ENCODE assay signal across 8 cellular contexts in genomic region chrX:153725832-153726285, GRCh38. TPM values are rescaled to one million over a fixed set of nuclear protein-coding genes. Genes with fewer than 3 reads are reported as not detected.
DNase-seq lines count a peak whose midpoint lies in the region; ATAC-seq and TF ChIP-seq lines count a peak whose summit lies in the region.

No MANE protein-coding gene starts in this region.

- H3K9me3 Mint-ChIP-seq in CD8-positive, alpha-beta T cell: no peaks in the 10 kb centered on the region
- H3K9me3 Mint-ChIP-seq in endothelial cell (ENCODE audit: unreplicated experiment): no peaks in the 10 kb centered on the region
- H3K9me3 Mint-ChIP-seq in progenitor cell of endocrine pancreas (ENCODE audit: low read depth): peaks cover 3% of the 10 kb centered on the region

- H3K36me3 ChIP-seq in CD8-positive, alpha-beta T cell (ENCODE audit: insufficient read depth, low read length): no peaks in the 10 kb centered on the region
- H3K36me3 ChIP-seq in Panc1 (ENCODE audit: control insufficient read depth, insufficient read depth, low read length): peaks cover 8% of the 10 kb centered on the region

- no peaks in the 10 kb centered on the region for H3K27me3 Mint-ChIP-seq in CD8-positive, alpha-beta T cell (ENCODE audit: low read depth)
- peaks cover 9% of the 10 kb centered on the region for H3K27me3 Mint-ChIP-seq in endothelial cell (ENCODE audit: unreplicated experiment)
- no peaks in the 10 kb centered on the region for H3K27me3 Mint-ChIP-seq in progenitor cell of endocrine pancreas

- H3K36me3 Mint-ChIP-seq in CD8-positive, alpha-beta T cell: peaks cover 14% of the 10 kb centered on the region
- peaks cover 10% of the 10 kb centered on the region for H3K36me3 Mint-ChIP-seq in endothelial cell (ENCODE audit: low read depth, unreplicated experiment)
- H3K36me3 Mint-ChIP-seq in progenitor cell of endocrine pancreas (ENCODE audit: insufficient read depth): peaks cover 6% of the 10 kb centered on the region

- H3K27me3 ChIP-seq in CD8-positive, alpha-beta T cell (ENCODE audit: insufficient read depth, low read length): no peaks in the 10 kb centered on the region
- no peaks in the 10 kb centered on the region for H3K27me3 ChIP-seq in Panc1 (ENCODE audit: control insufficient read depth, insufficient read depth, low read length)

- in situ Hi-C loops in Panc1 (cut with HindIII; ENCODE audit: low pct_unique_long_range_greater_than_20kb, low sequenced_read_pairs): no loop called here

- no peak overlapping the region for H3K27ac ChIP-seq in CD8-positive, alpha-beta T cell (ENCODE audit: low read depth, low read length)
- peak overlapping the region; percentile 92 for H3K27ac ChIP-seq in Panc1 (ENCODE audit: low read length)

- no peak for ATAC-seq in CD8-positive, alpha-beta T cell
- no peak for ATAC-seq in Panc1

- POLR2A ChIA-PET in CD8-positive, alpha-beta T cell (lab: Charles Lee): no interaction called here
- POLR2A ChIA-PET in Panc1 (lab: Charles Lee): no interaction called here

- CTCF ChIA-PET in CD8-positive, alpha-beta T cell (lab: Charles Lee): no interaction called here
- CTCF ChIA-PET in Panc1 (lab: Charles Lee): no interaction called here

- H3K4me3 Mint-ChIP-seq in CD8-positive, alpha-beta T cell: peak overlapping the region; percentile 50
- H3K4me3 Mint-ChIP-seq in endothelial cell (ENCODE audit: unreplicated experiment) (no peak overlapping the region), progenitor cell of endocrine pancreas (ENCODE audit: low read depth) (peak overlapping the region; percentile 50)

- H3K27ac Mint-ChIP-seq in CD8-positive, alpha-beta T cell: peak overlapping the region; percentile 18
- H3K27ac Mint-ChIP-seq in endothelial cell (ENCODE audit: unreplicated experiment) (peak overlapping the region; percentile 67), progenitor cell of endocrine pancreas (no peak overlapping the region)

- H3K4me1 Mint-ChIP-seq in CD8-positive, alpha-beta T cell (ENCODE audit: low read depth): peaks cover 30% of the 10 kb centered on the region
- H3K4me1 Mint-ChIP-seq in endothelial cell (ENCODE audit: unreplicated experiment) (peaks cover 16% of the 10 kb centered on the region), progenitor cell of endocrine pancreas (ENCODE audit: low read depth) (peaks cover 16% of the 10 kb centered on the region)

- DNase-seq in CD8-positive, alpha-beta T cell: no peak
- DNase-seq in Panc1 (ENCODE audit: low read depth, low spot score) (no peak), endothelial cell (ENCODE audit: low spot score) (no peak), progenitor cell of endocrine pancreas (ENCODE audit: low spot score, unreplicated experiment) (no peak), DMS79 treated with DMSO at 0.1 percent for 48 hours (lab: John Stamatoyannopoulos, UW) (no peak), COR-L47 (lab: John Stamatoyannopoulos, UW) (no peak), DMS53 (lab: John Stamatoyannopoulos, UW) (no peak), posterior vena cava (ENCODE audit: low spot score) (no peak)

- peaks cover 31% of the 10 kb centered on the region for H3K4me1 ChIP-seq in CD8-positive, alpha-beta T cell (ENCODE audit: insufficient read depth, low read length)
- peaks cover 24% of the 10 kb centered on the region for H3K4me1 ChIP-seq in Panc1 (ENCODE audit: control insufficient read depth, insufficient read depth, low read length)

- no peak for TF ChIP-seq CTCF in CD8-positive, alpha-beta T cell (IDR thresholded peaks at IDR 0.05)
- TF ChIP-seq CTCF in Panc1 (IDR thresholded peaks at IDR 0.05): no peak
- TF ChIP-seq CTCF in endothelial cell (IDR thresholded peaks at IDR 0.05; ENCODE audit: unreplicated experiment): no peak
- TF ChIP-seq CTCF in progenitor cell of endocrine pancreas (IDR thresholded peaks at IDR 0.05; ENCODE audit: unreplicated experiment): no peak

- no peaks in the 10 kb centered on the region for H3K9me3 ChIP-seq in CD8-positive, alpha-beta T cell (ENCODE audit: low read length)
- H3K9me3 ChIP-seq in Panc1 (ENCODE audit: control insufficient read depth, insufficient read depth, low read depth, low read length): no peaks in the 10 kb centered on the region

- BruUV-seq in Panc1 (replicated peaks; lab: Mats Ljungman, UMichigan): no TSS peak

- no peak overlapping the region for H3K4me3 ChIP-seq in CD8-positive, alpha-beta T cell (ENCODE audit: low read depth, low read length)
- peak overlapping the region; percentile 80 to 84 for H3K4me3 ChIP-seq in Panc1 (ENCODE audit: low read depth in 2 of 2, low read length in 2 of 2)

- intact Hi-C loops in CD8-positive, alpha-beta T cell (cut with DNase I, micrococcal nuclease): no loop called here
- intact Hi-C loops in Panc1 (cut with micrococcal nuclease; ENCODE audit: unreplicated experiment) (no loop called here), posterior vena cava (cut with DNase I) (no loop called here)

RNA-seq across cellular contexts. Expression of gene ABCD1, which starts 1.2 kb away (rescaled TPM):
- 1 to 10 TPM; 5.2 to 6.4 TPM for total RNA-seq in CD8-positive, alpha-beta T cell
- total RNA-seq in Panc1 (2021; ENCODE audit: unreplicated experiment) (86.6 TPM), endothelial cell (ENCODE audit: unreplicated experiment) (19.5 TPM), progenitor cell of endocrine pancreas (15.2 and 15.3 TPM in 2 replicates), posterior vena cava (10 to 100 TPM; 14.7 to 22.6 TPM)
- polyA plus RNA-seq in Panc1 (2012; ENCODE audit: insufficient read length): 81.6 TPM

RNA-seq across cellular contexts. Expression of gene BCAP31, which starts 1.7 kb away (rescaled TPM):
- total RNA-seq in CD8-positive, alpha-beta T cell: 10 to 100 TPM; 35.3 to 39.1 TPM
- total RNA-seq in Panc1 (2021; ENCODE audit: unreplicated experiment): 432 TPM
- polyA plus RNA-seq in Panc1 (2012; ENCODE audit: insufficient read length): 455 TPM
- total RNA-seq in endothelial cell (ENCODE audit: unreplicated experiment): 282 TPM
- total RNA-seq in progenitor cell of endocrine pancreas: 142 and 149 TPM in 2 replicates
- total RNA-seq in posterior vena cava: 100 to 1,000 TPM; 129 to 133 TPM

RNA-seq across cellular contexts. Expression of gene SLC6A8, which starts 38.1 kb away (rescaled TPM):
- 1 to 10 TPM; 2.7 to 2.9 TPM for total RNA-seq in CD8-positive, alpha-beta T cell
- total RNA-seq in Panc1 (2021; ENCODE audit: unreplicated experiment): 125 TPM
- 165 TPM for polyA plus RNA-seq in Panc1 (2012; ENCODE audit: insufficient read length)
- total RNA-seq in endothelial cell (ENCODE audit: unreplicated experiment): 7.9 TPM
- 52.2 and 55.7 TPM in 2 replicates for total RNA-seq in progenitor cell of endocrine pancreas
- total RNA-seq in posterior vena cava: 10 to 100 TPM; 33.5 to 42.3 TPM

RNA-seq across cellular contexts. Expression of gene PLXNB3, which starts 38.2 kb away (rescaled TPM):
- under 1 TPM; 0.35 to 0.50 TPM for total RNA-seq in CD8-positive, alpha-beta T cell
- total RNA-seq in Panc1 (2021; ENCODE audit: unreplicated experiment) (14.3 TPM), endothelial cell (ENCODE audit: unreplicated experiment) (11.2 TPM), progenitor cell of endocrine pancreas (0.98 and 1.1 TPM in 2 replicates), posterior vena cava (10 to 100 TPM; 16.8 to 19.1 TPM)
- 23.9 TPM for polyA plus RNA-seq in Panc1 (2012; ENCODE audit: insufficient read length)

RNA-seq across cellular contexts. Expression of gene PNCK, which starts 52.2 kb away (rescaled TPM):
- under 1 TPM; 0.44 to 0.68 TPM for total RNA-seq in CD8-positive, alpha-beta T cell
- total RNA-seq in Panc1 (2021; ENCODE audit: unreplicated experiment): 2.3 TPM
- polyA plus RNA-seq in Panc1 (2012; ENCODE audit: insufficient read length): 2.2 TPM
- total RNA-seq in endothelial cell (ENCODE audit: unreplicated experiment): 0.41 TPM
- 5.4 and 6.1 TPM in 2 replicates for total RNA-seq in progenitor cell of endocrine pancreas
- 10 to 100 TPM; 41.1 to 58.9 TPM for total RNA-seq in posterior vena cava
